13 cellular contexts compared by ENCODE assay signal in the genomic region with DNA sequence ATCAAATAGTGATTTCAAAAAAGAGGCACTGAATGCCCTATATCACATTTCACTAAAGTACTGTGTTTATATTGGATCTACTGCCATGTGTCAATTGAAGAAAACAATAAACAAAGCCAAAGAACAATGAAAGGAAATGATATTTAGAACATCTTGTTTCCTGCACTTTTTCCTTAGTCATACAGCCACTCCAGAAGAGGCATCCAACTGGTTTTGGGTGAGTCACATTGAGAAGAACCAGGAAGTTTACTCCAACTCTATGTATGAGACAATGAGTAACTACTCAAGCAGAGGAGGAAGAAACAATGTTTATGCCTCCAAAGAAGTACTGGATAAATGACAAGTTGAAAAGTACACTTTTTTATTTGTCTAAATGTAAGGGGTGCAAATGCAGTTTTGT.
DNase-seq lines count a peak whose midpoint lies in the region; ATAC-seq and TF ChIP-seq lines count a peak whose summit lies in the region.
"Had no signal": no experiment of that assay in that cellular context is flagged by ENCODE, and none has a peak within 500 bp of the region (broad histone marks: within the 10 kb centered on the region; RNA-seq: fewer than 3 reads in every experiment).

No MANE protein-coding gene starts in this region.

- H3K9me3 ChIP-seq in skeletal muscle satellite cell (replicated peaks; ENCODE audit: low read length) (no peaks in the 10 kb centered on the region), spleen (no peaks in the 10 kb centered on the region)

- no peak overlapping the region for H3K27ac ChIP-seq in spleen

- no peak for TF ChIP-seq POLR2A in spleen (IDR thresholded peaks at IDR 0.05)

- TF ChIP-seq CTCF in spleen (IDR thresholded peaks at IDR 0.05 in 8 of 11, conservative IDR thresholded peaks at IDR 0.05 in 3 of 11), result no peak

- H3K36me3 ChIP-seq in skeletal muscle satellite cell (ENCODE audit: insufficient read depth, low read length), result no peaks in the 10 kb centered on the region
- no peaks in the 10 kb centered on the region for H3K36me3 ChIP-seq in spleen

- H3K9ac ChIP-seq in skeletal muscle satellite cell (ENCODE audit: low read depth, low read length), result peak overlapping the region; percentile 11

- DNase-seq in H4 (ENCODE audit: low spot score), result peak; percentile 61
- DNase-seq in RPMI7951 (ENCODE audit: low read depth), result peak; percentile 75
- peak; percentile 91 for DNase-seq in fibroblast of gingiva (ENCODE audit: low read depth)
- no peak for DNase-seq in spleen
- no peak for DNase-seq in retina
- no peak for DNase-seq in activated CD4-positive, CD25-positive, alpha-beta regulatory T cell (lab: John Stamatoyannopoulos, UW)
- DNase-seq: activated CD4-positive, alpha-beta memory T cell treated with anti-CD3 and anti-CD28 coated beads for 36 hours; activated naive CD4-positive, alpha-beta T cell treated with anti-CD3 and anti-CD28 coated beads, Interleukin-2, amount 50 U/mL, for 16 hours; NCI-H1092; stimulated activated CD4-positive, alpha-beta T cell treated with anti-CD3 and anti-CD28 coated beads, Interleukin-15, amount 100 ng/mL, for 24 hours had no signal

- H3K4me1 ChIP-seq in skeletal muscle satellite cell (ENCODE audit: control insufficient read depth, insufficient read depth, low read length) (peaks cover 22% of the 10 kb centered on the region), spleen (no peaks in the 10 kb centered on the region)

- intact Hi-C loops in spleen (cut with DNase I; ENCODE audit: low total_unique reads), result no loop called here

- no peak overlapping the region for H3K4me3 ChIP-seq in skeletal muscle satellite cell (ENCODE audit: low read length)
- H3K4me3 ChIP-seq in spleen, result no peak overlapping the region

- no peak for ATAC-seq in HG03045 (IDR thresholded peaks at IDR 0.05; ENCODE audit: unreplicated experiment)
- ATAC-seq: stimulated activated memory B cell treated with anti-CD40 and anti-IgM and Interleukin-4, amounts not matched to agents 10 μg/mL and 1 μg/mL and 100 μg/mL, for 72 hours had no signal

- H3K27me3 ChIP-seq in skeletal muscle satellite cell (ENCODE audit: control insufficient read depth, insufficient read depth, low read length) (no peaks in the 10 kb centered on the region), spleen (replicated peaks in 1 of 7) (no peaks in the 10 kb centered on the region)

- H3K4me2 ChIP-seq in skeletal muscle satellite cell (ENCODE audit: low read length), result no peak overlapping the region

Comparison
In these comparisons a context has a peak if more than half of its experiments do, and no peak if none do; other contexts are left out.
1. DNase-seq: peak in H4 (single experiment), RPMI7951 (single experiment) and fibroblast of gingiva (single experiment); none in spleen (single experiment), retina (single experiment) and activated CD4-positive, CD25-positive, alpha-beta regulatory T cell (0 of 4).